In genomic region chr18:8197510-8197909, GRCh38 we compare ENCODE assay signal across 31 cellular contexts.
"Had no signal": no experiment of that assay in that cellular context is flagged by ENCODE, and none has a peak within 500 bp of the region (broad histone marks: within the 10 kb centered on the region; RNA-seq: fewer than 3 reads in every experiment).

No MANE protein-coding gene starts in this region.

- DNase-seq: natural killer cell; occipital lobe; ovary; posterior cingulate gyrus; psoas muscle; right cardiac atrium; right lobe of liver; sigmoid colon; spleen; stimulated activated CD4-positive, alpha-beta T cell treated with anti-CD3 and anti-CD28 coated beads, Interleukin-12 subunit alpha, Interleukin-12 subunit beta, amount 100 ng/mL, for 4 hours; stimulated activated CD4-positive, alpha-beta T cell treated with anti-CD3 and anti-CD28 coated beads, Interleukin-1b, Interleukin-23, amount 100 ng/mL, for 48 hours; stimulated activated CD4-positive, alpha-beta T cell treated with anti-CD3 and anti-CD28 coated beads, Interleukin-4, amount 100 ng/mL, for 1 hour; stimulated activated CD4-positive, alpha-beta T cell treated with anti-CD3 and anti-CD28 coated beads, Interleukin-4, amount 100 ng/mL, for 4 hours; stimulated activated CD8-positive, alpha-beta memory T cell treated with anti-CD3 and anti-CD28 coated beads, Interleukin-4, amount 100 ng/mL, for 48 hours; stimulated activated naive CD4-positive, alpha-beta T cell; stimulated activated naive CD8-positive, alpha-beta T cell treated with anti-CD3 and anti-CD28 coated beads, Interleukin-15, amount 100 ng/mL, for 72 hours; stimulated activated naive CD8-positive, alpha-beta T cell treated with anti-CD3 and anti-CD28 coated beads, Interleukin-15, Interleukin-2, amounts not matched to agents 100 U/mL and 50 U/mL, for 24 hours; substantia nigra; testis; tibial artery; transverse colon; upper lobe of right lung; uterus had no signal

- H3K4me1 ChIP-seq: neural progenitor cell, parathyroid adenoma, psoas muscle, right lobe of liver, sigmoid colon, spleen, suprapubic skin, testis, tibial artery, transverse colon, upper lobe of right lung, uterus had no signal

- H3K27me3 Mint-ChIP-seq: progenitor cell of endocrine pancreas; stimulated activated memory B cell treated with anti-CD40 and anti-IgM and Interleukin-4, amounts not matched to agents 10 μg/mL and 1 μg/mL and 100 μg/mL, for 72 hours; stimulated activated naive CD8-positive, alpha-beta T cell treated with anti-CD3 and anti-CD28 coated beads, Interleukin-15, amount 100 ng/mL, for 72 hours; type B pancreatic cell had no signal

- H3K27me3 ChIP-seq: neural progenitor cell, ovary, right lobe of liver, sigmoid colon, spleen, suprapubic skin, testis, tibial artery, transverse colon, upper lobe of right lung, uterus had no signal

- H3K9me3 ChIP-seq: ovary, psoas muscle, right lobe of liver, sigmoid colon, spleen, suprapubic skin, testis, tibial artery, transverse colon, upper lobe of right lung, uterus had no signal

- H3K4me1 Mint-ChIP-seq: natural killer cell; nephron; neural progenitor cell; stimulated activated memory B cell treated with anti-CD40 and anti-IgM and Interleukin-4, amounts not matched to agents 10 μg/mL and 1 μg/mL and 100 μg/mL, for 72 hours; stimulated activated naive CD8-positive, alpha-beta T cell treated with anti-CD3 and anti-CD28 coated beads, Interleukin-15, amount 100 ng/mL, for 72 hours had no signal

- ATAC-seq: natural killer cell; psoas muscle; right cardiac atrium; right lobe of liver; stimulated activated memory B cell treated with anti-CD40 and anti-IgM and Interleukin-4, amounts not matched to agents 10 μg/mL and 1 μg/mL and 100 μg/mL, for 72 hours; stimulated activated naive CD8-positive, alpha-beta T cell treated with anti-CD3 and anti-CD28 coated beads, Interleukin-15, amount 100 ng/mL, for 72 hours; stimulated activated naive CD8-positive, alpha-beta T cell treated with anti-CD3 and anti-CD28 coated beads, Interleukin-15, Interleukin-2, amounts not matched to agents 100 U/mL and 50 U/mL, for 24 hours; upper lobe of right lung had no signal

- H3K9ac ChIP-seq: neural progenitor cell, parathyroid adenoma had no signal

- H3K36me3 ChIP-seq: neural progenitor cell, ovary, right lobe of liver, sigmoid colon, spleen, suprapubic skin, tibial artery, transverse colon, upper lobe of right lung, uterus had no signal

- H3K4me2 ChIP-seq: neural progenitor cell, smooth muscle cell had no signal

- H3K36me3 Mint-ChIP-seq: natural killer cell; neural progenitor cell; stimulated activated memory B cell treated with anti-CD40 and anti-IgM and Interleukin-4, amounts not matched to agents 10 μg/mL and 1 μg/mL and 100 μg/mL, for 72 hours; type B pancreatic cell had no signal

- H3K4me3 ChIP-seq: neural progenitor cell, ovary, psoas muscle, right lobe of liver, sigmoid colon, smooth muscle cell, spleen, suprapubic skin, testis, tibial artery, transverse colon, upper lobe of right lung, uterus had no signal

- H3K4me3 Mint-ChIP-seq: natural killer cell; nephron; neural progenitor cell; stimulated activated memory B cell treated with anti-CD40 and anti-IgM and Interleukin-4, amounts not matched to agents 10 μg/mL and 1 μg/mL and 100 μg/mL, for 72 hours; stimulated activated naive CD8-positive, alpha-beta T cell treated with anti-CD3 and anti-CD28 coated beads, Interleukin-15, amount 100 ng/mL, for 72 hours; type B pancreatic cell had no signal

- H2AFZ ChIP-seq: neural progenitor cell, parathyroid adenoma had no signal

- H3K27ac Mint-ChIP-seq: natural killer cell; nephron; neural progenitor cell; progenitor cell of endocrine pancreas; stimulated activated memory B cell treated with anti-CD40 and anti-IgM and Interleukin-4, amounts not matched to agents 10 μg/mL and 1 μg/mL and 100 μg/mL, for 72 hours; stimulated activated naive CD8-positive, alpha-beta T cell treated with anti-CD3 and anti-CD28 coated beads, Interleukin-15, amount 100 ng/mL, for 72 hours; type B pancreatic cell had no signal

- H3K79me2 ChIP-seq: parathyroid adenoma had no signal

- H3K27ac ChIP-seq: neural progenitor cell, ovary, parathyroid adenoma, psoas muscle, right lobe of liver, sigmoid colon, spleen, suprapubic skin, testis, tibial artery, transverse colon, upper lobe of right lung, uterus had no signal
